ENCODE assay signal across 8 cellular contexts in the genomic region with DNA sequence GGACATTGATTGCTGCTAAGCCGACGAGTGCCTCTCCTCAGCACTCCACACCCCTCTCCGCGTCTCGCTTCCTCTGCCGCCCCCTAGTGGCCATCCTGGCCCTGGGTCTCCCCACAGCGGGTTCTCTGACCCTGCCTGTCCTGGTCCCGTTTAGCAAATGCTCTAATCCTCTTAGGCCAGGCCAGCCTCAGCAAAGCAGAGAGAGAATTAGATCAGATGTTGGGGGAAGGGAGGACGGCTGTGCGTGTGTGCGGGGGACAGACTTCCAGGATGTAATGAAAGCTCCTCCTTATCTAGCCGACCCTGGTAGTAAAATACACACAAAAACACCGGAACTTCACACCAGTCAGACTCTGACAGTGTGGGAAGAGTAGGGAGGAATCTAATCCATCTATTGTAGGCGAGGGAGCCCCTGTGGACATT. TPM values are rescaled to one million over a fixed set of nuclear protein-coding genes. Genes with fewer than 3 reads are reported as not detected.
DNase-seq lines count a peak whose midpoint lies in the region; ATAC-seq, FAIRE-seq and TF ChIP-seq lines count a peak whose summit lies in the region.

No MANE protein-coding gene starts in this region.

- no peak for FAIRE-seq in bronchial epithelial cell (lab: Jason Lieb, UNC)
- peak; percentile 65 for FAIRE-seq in kidney (lab: Jason Lieb, UNC)

- peaks cover 3% of the 10 kb centered on the region in 2 donors for H3K9me3 ChIP-seq in kidney (ENCODE audit: control insufficient read depth in 1 of 2, low read length in 2 of 2)

- no peaks in the 10 kb centered on the region for H3K27me3 ChIP-seq in bronchial epithelial cell (ENCODE audit: control insufficient read depth, insufficient read depth, low read length)

- intact Hi-C loops in kidney (cut with DNase I) = no loop called here

- no peaks in the 10 kb centered on the region for H3K36me3 ChIP-seq in bronchial epithelial cell (ENCODE audit: control insufficient read depth, insufficient read depth, low read length)
- no peaks in the 10 kb centered on the region for H3K36me3 ChIP-seq in kidney (ENCODE audit: control insufficient read depth in 1 of 2, insufficient read depth in 2 of 2, low read length in 2 of 2)

- no peaks in the 10 kb centered on the region for H3K4me1 ChIP-seq in kidney (ENCODE audit: control insufficient read depth in 1 of 2, insufficient read depth in 1 of 2, low read depth in 1 of 2, low read length in 2 of 2)

- no peak overlapping the region for H3K9ac ChIP-seq in kidney (ENCODE audit: low read length in 2 of 2)

- no peak overlapping the region for H3K4me3 ChIP-seq in bronchial epithelial cell (ENCODE audit: low read depth, low read length)
- no peak overlapping the region for H3K4me3 ChIP-seq in kidney (ENCODE audit: low read length in 2 of 2)

- peak; percentile 92 for TF ChIP-seq CTCF in bronchial epithelial cell (IDR thresholded peaks at IDR 0.05; ENCODE audit: insufficient read depth, low read length, severe bottlenecking)
- TF ChIP-seq CTCF in kidney (IDR thresholded peaks at IDR 0.05; ENCODE audit: borderline replicate concordance, extremely low read depth, insufficient read depth) = peak; percentile 82

- DNase-seq in SIG-M5 treated with dmso at 0.1 percent for 504 hours (lab: John Stamatoyannopoulos, UW; ENCODE audit: unreplicated experiment) = peak; percentile 69
- DNase-seq in SIG-M5 (lab: John Stamatoyannopoulos, UW) = no peak
- peak; percentile 26 for DNase-seq in NCI-H2196 treated with DMSO at 0.1 percent for 48 hours (lab: John Stamatoyannopoulos, UW; ENCODE audit: unreplicated experiment)
- peak; percentile 75 for DNase-seq in activated CD4-positive, CD25-positive, alpha-beta regulatory T cell treated with anti-CD3 and anti-CD28 coated beads, Interleukin-2, amount 50 U/mL, for 16 hours (ENCODE audit: low read depth, low spot score)
- DNase-seq in bronchial epithelial cell (ENCODE audit: low read depth) = peak; percentile 44
- DNase-seq in kidney = peak; percentile 90
- peak; percentile 55 to 88 for DNase-seq in stimulated activated CD4-positive, alpha-beta T cell treated with anti-CD3 and anti-CD28 coated beads, Interleukin-1b, Interleukin-23, amount 100 ng/mL, for 1 hour (ENCODE audit: low read depth in 2 of 2)

- ATAC-seq in HG02623 (IDR thresholded peaks at IDR 0.05; ENCODE audit: unreplicated experiment) = no peak

- H3K27ac ChIP-seq in kidney (ENCODE audit: low read depth in 2 of 2, low read length in 2 of 2) = no peak overlapping the region

RNA-seq across cellular contexts. Expression of a gene that starts 4.5 kb away (rescaled TPM):
- total RNA-seq in bronchial epithelial cell (not detected in 2 replicates), kidney (not detected)
- polyA plus RNA-seq in kidney (ENCODE audit: insufficient read depth, low read depth, low replicate concordance) = not detected

RNA-seq across cellular contexts. Expression of a gene that starts 22.6 kb away (rescaled TPM):
- total RNA-seq in bronchial epithelial cell (not detected in 2 replicates), kidney (not detected)
- not detected for polyA plus RNA-seq in kidney (ENCODE audit: insufficient read depth, low read depth, low replicate concordance)

RNA-seq across cellular contexts. Expression of a gene that starts 41.8 kb away (rescaled TPM):
- not detected in 2 replicates for total RNA-seq in bronchial epithelial cell
- total RNA-seq in kidney = not detected
- not detected for polyA plus RNA-seq in kidney (ENCODE audit: insufficient read depth, low read depth, low replicate concordance)

RNA-seq across cellular contexts. Expression of a gene that starts 59.2 kb away (rescaled TPM):
- total RNA-seq in bronchial epithelial cell (not detected in 2 replicates), kidney (not detected)
- polyA plus RNA-seq in kidney (ENCODE audit: insufficient read depth, low read depth, low replicate concordance) = not detected
